Comparison of ENCODE assay signal across 9 cellular contexts in genomic region chr22:25067851-25068421, GRCh38.
DNase-seq lines count a peak whose midpoint lies in the region; ATAC-seq and TF ChIP-seq lines count a peak whose summit lies in the region.
"Had no signal": no experiment of that assay in that cellular context is flagged by ENCODE, and none has a peak within 500 bp of the region (broad histone marks: within the 10 kb centered on the region; RNA-seq: fewer than 3 reads in every experiment).

No MANE protein-coding gene starts in this region.

- DNase-seq in COLO668 (lab: John Stamatoyannopoulos, UW; ENCODE audit: unreplicated experiment) (peak; percentile 11), HFFc6 (no peak), nephron progenitor cell (no peak)
- peak; percentile 66 to 68 for DNase-seq in activated CD4-positive, alpha-beta T cell treated with anti-CD3 and anti-CD28 coated beads, Interleukin-2, amount 50 U/mL, for 4 hours
- peak; percentile 66 for DNase-seq in effector CD8-positive, alpha-beta T cell (lab: John Stamatoyannopoulos, UW)
- DNase-seq in stimulated activated CD4-positive, alpha-beta T cell treated with anti-CD3 and anti-CD28 coated beads, Interleukin-15, amount 100 ng/mL, for 1 hour (ENCODE audit: low read depth in 1 of 2, low spot score in 1 of 2): peak; percentile 41 to 65
- DNase-seq: heart left ventricle had no signal

- H3K27ac Mint-ChIP-seq in HFFc6 (no peak overlapping the region), nephron progenitor cell (no peak overlapping the region)

- no peak for TF ChIP-seq CTCF in HFFc6 (IDR thresholded peaks at IDR 0.05)
- no peak for TF ChIP-seq CTCF in nephron progenitor cell (IDR thresholded peaks at IDR 0.05)

- ATAC-seq in HG03342 (IDR thresholded peaks at IDR 0.05; ENCODE audit: unreplicated experiment): no peak
- no peak for ATAC-seq in GM18517 (IDR thresholded peaks at IDR 0.05; ENCODE audit: unreplicated experiment)

- H3K27me3 Mint-ChIP-seq in HFFc6 (ENCODE audit: insufficient read depth) (no peaks in the 10 kb centered on the region; the same call in none of the 2 replicates), nephron progenitor cell (ENCODE audit: low read depth, poor library complexity) (peaks cover 14% of the 10 kb centered on the region)

- H3K36me3 Mint-ChIP-seq in HFFc6 (ENCODE audit: low read depth): no peaks in the 10 kb centered on the region; the same call in 1 of the 2 replicates
- peaks cover 7% of the 10 kb centered on the region for H3K36me3 Mint-ChIP-seq in nephron progenitor cell (ENCODE audit: low read depth)

- H3K4me3 Mint-ChIP-seq in HFFc6 (no peak overlapping the region), nephron progenitor cell (no peak overlapping the region)

- H3K4me1 Mint-ChIP-seq in HFFc6 (ENCODE audit: low read depth) (no peaks in the 10 kb centered on the region), nephron progenitor cell (peaks cover 28% of the 10 kb centered on the region)

- H3K9me3 Mint-ChIP-seq in HFFc6 (peaks cover 13% of the 10 kb centered on the region), nephron progenitor cell (no peaks in the 10 kb centered on the region)

Comparison
In these comparisons a context has a peak if more than half of its experiments do, and no peak if none do; other contexts are left out.
1. DNase-seq: peak in COLO668 (single experiment), activated CD4-positive, alpha-beta T cell treated with anti-CD3 and anti-CD28 coated beads, Interleukin-2, amount 50 U/mL, for 4 hours (2 of 2), effector CD8-positive, alpha-beta T cell (single experiment) and stimulated activated CD4-positive, alpha-beta T cell treated with anti-CD3 and anti-CD28 coated beads, Interleukin-15, amount 100 ng/mL, for 1 hour (2 of 2); none in HFFc6 (single experiment) and nephron progenitor cell (single experiment).